ENCODE assay signal across 9 cellular contexts in genomic region chr3:114660124-114660523, GRCh38.
DNase-seq lines count a peak whose midpoint lies in the region; ATAC-seq and TF ChIP-seq lines count a peak whose summit lies in the region.
"Had no signal": no experiment of that assay in that cellular context is flagged by ENCODE, and none has a peak within 500 bp of the region (broad histone marks: within the 10 kb centered on the region; RNA-seq: fewer than 3 reads in every experiment).

No MANE protein-coding gene starts in this region.

- no peak for TF ChIP-seq EP300 in suprapubic skin (IDR thresholded peaks at IDR 0.05)

- intact Hi-C loops in colonic mucosa (cut with DNase I) (no loop called here), left lung (cut with DNase I) (no loop called here), A673 (cut with micrococcal nuclease; ENCODE audit: unreplicated experiment) (no loop called here)

- POLR2A ChIA-PET in A673 (lab: Charles Lee; ENCODE audit: low non-redundant PET), result no interaction called here

- H3K4me3 ChIP-seq in HFF-Myc (replicated peaks; ENCODE audit: low read depth, low read length), result 0 out of 2 replicates have a peak overlapping the region, but pooled peaks have one; percentile 6
- no peak overlapping the region for H3K4me3 ChIP-seq in colonic mucosa
- H3K4me3 ChIP-seq in left lung, result no peak overlapping the region
- no peak overlapping the region for H3K4me3 ChIP-seq in suprapubic skin
- H3K4me3 ChIP-seq in A673 (ENCODE audit: low read depth, low read length, poor library complexity, severe bottlenecking), result no peak overlapping the region

- WGBS in suprapubic skin, result 9% methylated on average over 6 of the region's 6 CpGs

- no peak overlapping the region for H3K9ac ChIP-seq in colonic mucosa (ENCODE audit: low read depth in 2 of 2, low read length in 2 of 2)

- no TSS peak for BruUV-seq in A673 (replicated peaks; lab: Mats Ljungman, UMichigan)

- H3K4me1 ChIP-seq in colonic mucosa, result no peaks in the 10 kb centered on the region
- peaks cover 5 to 11% of the 10 kb centered on the region in 2 donors for H3K4me1 ChIP-seq in left lung
- H3K4me1 ChIP-seq in suprapubic skin, result peaks cover 16% of the 10 kb centered on the region
- no peaks in the 10 kb centered on the region for H3K4me1 ChIP-seq in A673 (ENCODE audit: insufficient read depth, low read length, poor library complexity, severe bottlenecking)

- H3K36me3 ChIP-seq in colonic mucosa (no peaks in the 10 kb centered on the region), left lung (no peaks in the 10 kb centered on the region), suprapubic skin (no peaks in the 10 kb centered on the region), A673 (ENCODE audit: insufficient read depth, low read length, poor library complexity, severe bottlenecking) (no peaks in the 10 kb centered on the region)

- DNase-seq in HFF-Myc (ENCODE audit: extremely low read depth, low read depth) (peak; percentile 40), colonic mucosa (peak; percentile 19), left lung (peak in 1 of 2 donors; percentile 34), suprapubic skin (ENCODE audit: low spot score in 2 of 2) (no peak), NCI-H1092 treated with DMSO at 0.1 percent for 48 hours (lab: John Stamatoyannopoulos, UW) (no peak), NCI-H2029 (lab: John Stamatoyannopoulos, UW) (no peak), CD1c-positive myeloid dendritic cell (ENCODE audit: extremely low spot score) (no peak), A673 (ENCODE audit: low spot score) (no peak)
- DNase-seq: DMS53 had no signal

- peak; percentile 38 for ATAC-seq in left lung

- H3K27me3 ChIP-seq in colonic mucosa, result no peaks in the 10 kb centered on the region
- no peaks in the 10 kb centered on the region for H3K27me3 ChIP-seq in left lung
- H3K27me3 ChIP-seq in suprapubic skin, result no peaks in the 10 kb centered on the region
- H3K27me3 ChIP-seq in A673 (replicated peaks; ENCODE audit: insufficient read depth, low read depth, low read length, poor library complexity), result no peaks in the 10 kb centered on the region

- no peak for TF ChIP-seq CTCF in HFF-Myc (IDR thresholded peaks at IDR 0.05; ENCODE audit: low read depth, low read length, missing control alignments)
- TF ChIP-seq CTCF in colonic mucosa (IDR thresholded peaks at IDR 0.05), result no peak
- TF ChIP-seq CTCF in left lung (IDR thresholded peaks at IDR 0.05), result no peak
- no peak for TF ChIP-seq CTCF in suprapubic skin (IDR thresholded peaks at IDR 0.05)
- TF ChIP-seq CTCF in A673 (conservative IDR thresholded peaks at IDR 0.05; ENCODE audit: low read depth, low read length), result no peak

- no peak for TF ChIP-seq POLR2A in suprapubic skin (IDR thresholded peaks at IDR 0.05)

- H3K27ac ChIP-seq in colonic mucosa (no peak overlapping the region), left lung (peak overlapping the region; percentile 51 to 57), suprapubic skin (peak overlapping the region; percentile 84), A673 (ENCODE audit: low read depth, low read length, poor library complexity, severe bottlenecking) (no peak overlapping the region)

- H3K9me3 ChIP-seq in colonic mucosa, result no peaks in the 10 kb centered on the region
- H3K9me3 ChIP-seq in left lung, result peaks cover 0 to 2% of the 10 kb centered on the region in 2 donors
- no peaks in the 10 kb centered on the region for H3K9me3 ChIP-seq in suprapubic skin
- no peaks in the 10 kb centered on the region for H3K9me3 ChIP-seq in A673 (ENCODE audit: low read depth, low read length, poor library complexity, severe bottlenecking)

- CTCF ChIA-PET in A673 (lab: Charles Lee), result no interaction called here

Comparison
In these comparisons a context has a peak if more than half of its experiments do, and no peak if none do; other contexts are left out.
1. DNase-seq: peak in HFF-Myc (single experiment) and colonic mucosa (single experiment); none in suprapubic skin (0 of 2), NCI-H1092 treated with DMSO at 0.1 percent for 48 hours (single experiment), NCI-H2029 (single experiment), CD1c-positive myeloid dendritic cell (single experiment) and A673 (single experiment).
2. H3K27ac ChIP-seq: peak in left lung (2 of 2) and suprapubic skin (single experiment); none in colonic mucosa (single experiment) and A673 (single experiment).